ENCODE assay signal across 10 cellular contexts in the genomic region with DNA sequence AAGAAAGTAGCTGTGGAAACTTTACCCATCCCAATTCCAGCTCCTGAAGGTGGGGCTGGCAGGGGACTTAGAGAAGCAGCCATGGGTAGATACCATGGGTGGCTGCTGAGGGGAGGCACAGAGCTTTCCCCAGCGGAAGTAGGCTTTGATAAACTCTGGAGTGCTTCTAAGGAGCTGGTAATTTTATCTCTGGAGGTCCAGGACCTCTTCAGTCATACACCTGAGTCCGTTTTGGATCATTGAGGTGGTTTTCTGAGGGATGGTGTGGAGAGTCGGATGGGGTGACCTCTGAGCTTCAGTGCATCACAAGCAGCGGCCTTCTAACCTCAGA. TPM values are rescaled to one million over a fixed set of nuclear protein-coding genes. Genes with fewer than 3 reads are reported as not detected.
DNase-seq lines count a peak whose midpoint lies in the region; ATAC-seq, FAIRE-seq and TF ChIP-seq lines count a peak whose summit lies in the region.
"Had no signal": no experiment of that assay in that cellular context is flagged by ENCODE, and none has a peak within 500 bp of the region (broad histone marks: within the 10 kb centered on the region; RNA-seq: fewer than 3 reads in every experiment).

No MANE protein-coding gene starts in this region.

- no peak for TF ChIP-seq RAD21 in A549 (conservative IDR thresholded peaks at IDR 0.05 in 1 of 2, IDR thresholded peaks at IDR 0.05 in 1 of 2)
- TF ChIP-seq RAD21 in GM12878 (IDR thresholded peaks at IDR 0.05; ENCODE audit: insufficient read depth, low read depth, low read length), result no peak

- H4K20me1 ChIP-seq in GM12878 (ENCODE audit: control insufficient read depth, insufficient read depth), result no peaks in the 10 kb centered on the region

- no peaks in the 10 kb centered on the region; a peak in 1 of 4 replicates for H3K27me3 ChIP-seq in GM12878 (replicated peaks in 1 of 2; ENCODE audit: control insufficient read depth in 2 of 2, insufficient read depth in 2 of 2, low read length in 1 of 2)

- H3K9ac ChIP-seq in GM12878 (ENCODE audit: control insufficient read depth, insufficient read depth, low read length), result peak overlapping the region; percentile 12; the same call in 1 of the 2 replicates

- SMC1A ChIA-PET in GM12878 (lab: Charles Lee; ENCODE audit: uncharacterized antibody, unreplicated experiment), result interaction anchor here (1.0 to 2.7 kb wide), 11 partner anchors 9 to 444 kb away, joined by 3 to 16 read pairs (median 4); a partner anchor contains a TSS

- POLR2A ChIA-PET in A549 (lab: Yijun Ruan, JAX) (no interaction called here), GM12878 (lab: Charles Lee) (no interaction called here)

- RAD21 ChIA-PET in GM12878 (lab: Charles Lee; ENCODE audit: unreplicated experiment), result interaction anchor here (1.1 to 2.7 kb wide), 4 partner anchors 156 to 444 kb away, joined by 4 to 9 read pairs (median 6); no protein-coding TSS in a partner anchor

- H3K4me1 ChIP-seq in A549 (peaks cover 25% of the 10 kb centered on the region), GM12878 (ENCODE audit: control insufficient read depth, insufficient read depth, low read length) (peaks cover 16% of the 10 kb centered on the region)

- no peak overlapping the region for H3K4me3 ChIP-seq in A549
- H3K4me3 ChIP-seq in GM12878, result no peak overlapping the region

- TF ChIP-seq POLR2A in A549 (IDR thresholded peaks at IDR 0.05; ENCODE audit: low read length), result no peak
- TF ChIP-seq POLR2A in GM12878 (IDR thresholded peaks at IDR 0.05; ENCODE audit: low read depth, low read length), result no peak; the same call in 1 of the 2 replicates

- H3K36me3 ChIP-seq in GM12878 (ENCODE audit: control insufficient read depth in 2 of 2, insufficient read depth in 2 of 2, low read length in 1 of 2), result no peaks in the 10 kb centered on the region

- in situ Hi-C loops in GM12878 (cut with MboI) (loop anchor here (5.0 kb wide), 1 partner anchor 156 kb away; no protein-coding TSS in a partner anchor), KBM-7 (cut with MboI; ENCODE audit: low pct_unique_long_range_greater_than_20kb, low sequenced_read_pairs) (loop anchor here (10.0 to 25.0 kb wide), 2 partner anchors 53 to 171 kb away; a partner anchor contains a TSS)

- TF ChIP-seq EP300 in A549 (IDR thresholded peaks at IDR 0.05), result no peak
- no peak for TF ChIP-seq EP300 in GM12878 (IDR thresholded peaks at IDR 0.05; ENCODE audit: borderline replicate concordance in 1 of 2, control insufficient read depth in 1 of 2, low read depth in 2 of 2, low read length in 2 of 2)

- TF ChIP-seq CTCF in A549 (IDR thresholded peaks at IDR 0.05) (no peak), GM12878 (IDR thresholded peaks at IDR 0.05 in 2 of 3, conservative IDR thresholded peaks at IDR 0.05 in 1 of 3; ENCODE audit: control insufficient read depth in 2 of 3, extremely low read depth in 1 of 3, insufficient read depth in 1 of 3, low read depth in 3 of 3, low read length in 3 of 3) (no peak), GM10266 (IDR thresholded peaks at IDR 0.05; ENCODE audit: control insufficient read depth, insufficient read depth, low read depth, missing control alignments) (no peak)

- H3K9me3 ChIP-seq in A549, result peaks cover 11% of the 10 kb centered on the region
- no peaks in the 10 kb centered on the region; the same call in 2 of the 3 replicates for H3K9me3 ChIP-seq in GM12878 (replicated peaks; ENCODE audit: control insufficient read depth, insufficient read depth, low read length)

- CTCF ChIA-PET in A549 (lab: Yijun Ruan, JAX), result interaction anchor here (0.6 to 4.9 kb wide), 14 partner anchors 10 to 444 kb away, joined by 3 to 44 read pairs (median 6); a partner anchor contains a TSS
- CTCF ChIA-PET in GM12878 (lab: Yijun Ruan, JAX), result interaction anchor here (0.8 to 5.0 kb wide), 14 partner anchors 10 to 443 kb away, joined by 3 to 48 read pairs (median 4); a partner anchor contains a TSS

- no peaks in the 10 kb centered on the region for H3K79me2 ChIP-seq in GM12878 (ENCODE audit: control insufficient read depth, insufficient read depth, low read length)

- peak overlapping the region; percentile 73 to 85 for H3K27ac ChIP-seq in A549
- peak overlapping the region; percentile 93 for H3K27ac ChIP-seq in GM12878 (ENCODE audit: control insufficient read depth, insufficient read depth)

- intact Hi-C loops in GM12878 (cut with micrococcal nuclease; ENCODE audit: unreplicated experiment), result no loop called here

- H2AFZ ChIP-seq in GM12878 (ENCODE audit: control insufficient read depth, low read depth, low read length), result peak overlapping the region; percentile 79

- BruUV-seq in GM12878 (replicated peaks; lab: Mats Ljungman, UMichigan), result no TSS peak

- H3K4me2 ChIP-seq in A549 (peak overlapping the region; percentile 37; the same call in 2 of the 3 replicates), GM12878 (ENCODE audit: control insufficient read depth, insufficient read depth) (peak overlapping the region; percentile 49; the same call in 1 of the 2 replicates)

- ATAC-seq in A549 (peak; percentile 27 to 46; a peak in 4 of 6 replicates), GM19395 (IDR thresholded peaks at IDR 0.05; ENCODE audit: unreplicated experiment) (peak; percentile 40), HG03175 (IDR thresholded peaks at IDR 0.05; ENCODE audit: unreplicated experiment) (peak; percentile 13), GM12878 (no peak; the same call in 2 of the 3 replicates)

- 95% methylated on average over 4 of the region's 4 CpGs for WGBS in A549 (ENCODE audit: missing lambda C conversion rate)
- WGBS in GM12878 (ENCODE audit: insufficient coverage, insufficient replicate concordance, low lambda C conversion rate, missing lambda C conversion rate), result 2% methylated on average over 4 of the region's 4 CpGs

- DNase-seq in A549 (ENCODE audit: low read depth in 1 of 2, low spot score in 1 of 2) (no peak), GM12878 (ENCODE audit: low read depth, low spot score) (no peak), GM10266 (ENCODE audit: extremely low spot score) (no peak), KBM-7 (no peak), LoVo (ENCODE audit: low spot score) (no peak), iPS-NIHi11 (ENCODE audit: low spot score) (no peak)

- FAIRE-seq in A549 (lab: Jason Lieb, UNC) (no peak), GM12878 (lab: Jason Lieb, UNC) (no peak)
- FAIRE-seq: colon had no signal

TF ChIP-seq in GM12878, 131 proteins besides CTCF, POLR2A, EP300 and RAD21:
- TF ChIP-seq TAF1 (IDR thresholded peaks at IDR 0.05; ENCODE audit: borderline replicate concordance, low read depth, low read length) (no peak), HDAC6 (IDR thresholded peaks at IDR 0.05; ENCODE audit: unreplicated experiment) (no peak), JUND (IDR thresholded peaks at IDR 0.05; ENCODE audit: low read depth, low read length) (no peak), IKZF1 (conservative IDR thresholded peaks at IDR 0.05) (no peak), RUNX3 (IDR thresholded peaks at IDR 0.05; ENCODE audit: low read length) (no peak)

RNA-seq across cellular contexts. Expression of a gene that starts 36.7 kb away (rescaled TPM):
- polyA plus RNA-seq in A549 (2011; rRNA removed), result not detected in 2 replicates
- polyA plus RNA-seq in A549 (2012; cell fraction: cytosol; rRNA removed), result not detected in 2 replicates
- not detected in 2 replicates for polyA plus RNA-seq in A549 (2012; cell fraction: nucleus; rRNA removed)
- not detected in 3 replicates for polyA plus RNA-seq in A549 (2017; fragmentation: RNase III; extraction: RNeasy Plus Mini Kit Qiagen cat#74134 plus additional on column Dnase treatment)
- not detected in 2 replicates for polyA minus RNA-seq in A549 (2011; rRNA and poly(A)+ RNA removed)
- not detected in 2 replicates for total RNA-seq in GM12878 (2013; cell fraction: nucleolus; rRNA removed)
- total RNA-seq in GM12878 (2014; rRNA removed), result not detected in 2 replicates
- not detected in 2 replicates for total RNA-seq in GM12878 (2014; rRNA removed; fragmentation: Illumina TruSeq; extraction: Trizol)
- not detected in 2 replicates for total RNA-seq in GM12878 (2021)
- polyA plus RNA-seq in GM12878 (2011; ENCODE audit: low read depth), result not detected
- polyA plus RNA-seq in GM12878 (2011; rRNA removed), result not detected in 2 replicates
- polyA plus RNA-seq in GM12878 (2011; cell fraction: cytosol; rRNA removed), result not detected in 2 replicates
- polyA plus RNA-seq in GM12878 (2011; cell fraction: nucleus; rRNA removed), result not detected in 2 replicates
- polyA plus RNA-seq in GM12878 (2012), result not detected in 2 replicates
- polyA plus RNA-seq in GM12878 (2014; fragmentation: Illumina TruSeq; extraction: Trizol), result 0.04 TPM in 1 of 2 replicates, not detected in the other
- not detected for polyA plus RNA-seq in GM12878 (2014; fragmentation: Nextera tagmentation; extraction: Ambion mirVana)
- polyA plus RNA-seq in GM12878 (2014; rRNA removed), result not detected in 2 replicates
- polyA plus RNA-seq in GM12878 (2016; fragmentation: Nextera tagmentation; extraction: Ambion mirVana), result not detected
- polyA minus RNA-seq in GM12878 (2011; rRNA and poly(A)+ RNA removed), result not detected in 2 replicates
- polyA minus RNA-seq in GM12878 (2011; cell fraction: cytosol; rRNA and poly(A)+ RNA removed), result not detected in 2 replicates
- polyA minus RNA-seq in GM12878 (2011; cell fraction: nucleus; rRNA and poly(A)+ RNA removed), result not detected in 2 replicates

RNA-seq across cellular contexts. Expression of a gene that starts 44.8 kb away (rescaled TPM):
- 0.75 and 0.93 TPM in 2 replicates for polyA plus RNA-seq in A549 (2011; rRNA removed)
- polyA plus RNA-seq in A549 (2012; cell fraction: cytosol; rRNA removed), result 1.2 and 1.4 TPM in 2 replicates
- polyA plus RNA-seq in A549 (2012; cell fraction: nucleus; rRNA removed), result 0.88 and 0.96 TPM in 2 replicates
- 3.3 to 3.7 TPM (median 3.5 TPM) in 3 replicates for polyA plus RNA-seq in A549 (2017; fragmentation: RNase III; extraction: RNeasy Plus Mini Kit Qiagen cat#74134 plus additional on column Dnase treatment)
- not detected in 2 replicates for polyA minus RNA-seq in A549 (2011; rRNA and poly(A)+ RNA removed)
- not detected in 2 replicates for total RNA-seq in GM12878 (2013; cell fraction: nucleolus; rRNA removed)
- not detected in 2 replicates for total RNA-seq in GM12878 (2014; rRNA removed)
- total RNA-seq in GM12878 (2014; rRNA removed; fragmentation: Illumina TruSeq; extraction: Trizol), result not detected in 2 replicates
- total RNA-seq in GM12878 (2021), result not detected in 2 replicates
- polyA plus RNA-seq in GM12878 (2011; ENCODE audit: low read depth), result not detected
- 0.19 TPM in 1 of 2 replicates, not detected in the other for polyA plus RNA-seq in GM12878 (2011; rRNA removed)
- polyA plus RNA-seq in GM12878 (2011; cell fraction: cytosol; rRNA removed), result not detected in 2 replicates
- not detected in 2 replicates for polyA plus RNA-seq in GM12878 (2011; cell fraction: nucleus; rRNA removed)
- polyA plus RNA-seq in GM12878 (2012), result not detected in 2 replicates
- not detected in 2 replicates for polyA plus RNA-seq in GM12878 (2014; fragmentation: Illumina TruSeq; extraction: Trizol)
- not detected for polyA plus RNA-seq in GM12878 (2014; fragmentation: Nextera tagmentation; extraction: Ambion mirVana)
- not detected in 2 replicates for polyA plus RNA-seq in GM12878 (2014; rRNA removed)
- polyA plus RNA-seq in GM12878 (2016; fragmentation: Nextera tagmentation; extraction: Ambion mirVana), result not detected
- not detected in 2 replicates for polyA minus RNA-seq in GM12878 (2011; rRNA and poly(A)+ RNA removed)
- polyA minus RNA-seq in GM12878 (2011; cell fraction: cytosol; rRNA and poly(A)+ RNA removed), result not detected in 2 replicates
- polyA minus RNA-seq in GM12878 (2011; cell fraction: nucleus; rRNA and poly(A)+ RNA removed), result not detected in 2 replicates
- total RNA-seq: T-helper 2 cell treated with Interferon-gamma antibody and Interleukin-4, amounts not matched to agents 100 ng/mL and 5 ng/mL, for 36 hours had no signal
